In genomic region chr4:182434720-182435119, GRCh38 we compare ENCODE assay signal across 19 cellular contexts.
"Had no signal": no experiment of that assay in that cellular context is flagged by ENCODE, and none has a peak within 500 bp of the region (broad histone marks: within the 10 kb centered on the region; RNA-seq: fewer than 3 reads in every experiment).

No MANE protein-coding gene starts in this region.

- H3K4me1 ChIP-seq: colonic mucosa, foreskin keratinocyte, gastroesophageal sphincter, heart left ventricle, left lung, lower lobe of right lung had no signal

- H3K4me2 ChIP-seq: hepatocyte had no signal

- H3K4me3 Mint-ChIP-seq: dendritic cell treated with granulocyte-macrophage colony-stimulating factor and Interleukin-4, amounts not matched to agents 40 ng/mL and 50 ng/mL, for 4 days; effector memory CD8-positive, alpha-beta T cell; endodermal cell; mesothelial cell of epicardium had no signal

- H3K9me3 ChIP-seq: colonic mucosa, esophagus muscularis mucosa, gastroesophageal sphincter, heart left ventricle, left lung, lower lobe of right lung, mucosa of descending colon had no signal

- H2AFZ ChIP-seq: hepatocyte had no signal

- H3K79me2 ChIP-seq: hepatocyte had no signal

- H3K9me3 Mint-ChIP-seq: dendritic cell treated with granulocyte-macrophage colony-stimulating factor and Interleukin-4, amounts not matched to agents 40 ng/mL and 50 ng/mL, for 4 days; effector memory CD8-positive, alpha-beta T cell; endodermal cell; mesothelial cell of epicardium had no signal

- H3K36me3 ChIP-seq: colonic mucosa, esophagus muscularis mucosa, gastroesophageal sphincter, heart left ventricle, left lung, lower lobe of right lung had no signal

- H3K27ac Mint-ChIP-seq: dendritic cell treated with granulocyte-macrophage colony-stimulating factor and Interleukin-4, amounts not matched to agents 40 ng/mL and 50 ng/mL, for 4 days; effector memory CD8-positive, alpha-beta T cell; endodermal cell; mesothelial cell of epicardium had no signal

- H3K4me3 ChIP-seq: colonic mucosa, esophagus muscularis mucosa, gastroesophageal sphincter, heart left ventricle, hepatocyte, left lung, lower lobe of right lung, mucosa of descending colon had no signal

- DNase-seq: colonic mucosa; cortex of kidney; effector CD8-positive, alpha-beta T cell; effector memory CD8-positive, alpha-beta T cell; endodermal cell; foreskin keratinocyte; heart left ventricle; hypothalamus; left cardiac atrium; left lung; left ventricle myocardium superior; lower lobe of right lung; mesenchymal stem cell; mucosa of descending colon had no signal

- ATAC-seq: effector memory CD8-positive, alpha-beta T cell; foreskin keratinocyte; gastroesophageal sphincter; heart left ventricle; left cardiac atrium; left lung; left ventricle myocardium superior; lower lobe of right lung; mucosa of descending colon had no signal

- H3K27me3 Mint-ChIP-seq: dendritic cell treated with granulocyte-macrophage colony-stimulating factor and Interleukin-4, amounts not matched to agents 40 ng/mL and 50 ng/mL, for 4 days had no signal

- H3K4me1 Mint-ChIP-seq: endodermal cell had no signal

- H3K27ac ChIP-seq: colonic mucosa, esophagus muscularis mucosa, foreskin keratinocyte, gastroesophageal sphincter, heart left ventricle, hepatocyte, left lung, lower lobe of right lung had no signal

- H3K27me3 ChIP-seq: colonic mucosa, esophagus muscularis mucosa, foreskin keratinocyte, gastroesophageal sphincter, heart left ventricle, hepatocyte, left lung had no signal
